1 cellular context compared by ENCODE assay signal in the genomic region with DNA sequence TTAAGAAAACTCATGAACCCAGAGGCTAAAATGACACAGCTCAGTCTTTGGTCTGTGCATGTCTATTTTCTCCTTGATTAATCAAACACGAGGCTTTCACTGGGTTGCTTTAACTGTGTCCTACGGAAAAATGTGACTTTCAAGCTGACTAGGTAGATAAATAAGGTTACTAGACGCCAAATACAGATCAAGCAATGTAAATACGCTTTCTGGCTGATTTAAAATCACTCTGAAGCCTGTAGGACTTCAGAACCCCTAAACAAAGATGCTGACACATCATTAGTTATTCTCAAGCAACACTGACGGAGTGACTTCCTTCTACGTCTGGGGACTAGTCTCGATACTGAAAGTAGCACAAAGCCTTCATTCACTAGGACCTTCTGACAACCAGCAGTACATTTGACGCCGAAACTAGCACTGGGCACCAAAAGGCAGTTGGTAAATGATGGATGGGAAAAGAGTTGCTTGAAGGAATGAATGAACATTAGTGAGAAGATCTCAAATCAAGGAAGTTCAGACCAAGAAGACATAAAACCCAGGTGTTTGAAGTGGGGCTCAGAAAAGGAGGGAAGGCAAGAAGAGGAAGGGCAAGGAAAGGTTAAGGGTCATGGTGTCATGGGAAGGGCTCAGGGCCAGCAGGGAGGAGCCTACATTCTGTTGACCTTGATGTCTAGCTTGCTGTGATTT.
TF ChIP-seq lines count a peak whose summit lies in the region.

No MANE protein-coding gene starts in this region.

TF ChIP-seq in K562, 482 proteins besides CTCF, POLR2A, EP300 and RAD21 (continued from another document):
- TF ChIP-seq POLR2B (IDR thresholded peaks at IDR 0.05; ENCODE audit: low read depth, partially characterized antibody), result no peak
- TF ChIP-seq, protein P1, sequence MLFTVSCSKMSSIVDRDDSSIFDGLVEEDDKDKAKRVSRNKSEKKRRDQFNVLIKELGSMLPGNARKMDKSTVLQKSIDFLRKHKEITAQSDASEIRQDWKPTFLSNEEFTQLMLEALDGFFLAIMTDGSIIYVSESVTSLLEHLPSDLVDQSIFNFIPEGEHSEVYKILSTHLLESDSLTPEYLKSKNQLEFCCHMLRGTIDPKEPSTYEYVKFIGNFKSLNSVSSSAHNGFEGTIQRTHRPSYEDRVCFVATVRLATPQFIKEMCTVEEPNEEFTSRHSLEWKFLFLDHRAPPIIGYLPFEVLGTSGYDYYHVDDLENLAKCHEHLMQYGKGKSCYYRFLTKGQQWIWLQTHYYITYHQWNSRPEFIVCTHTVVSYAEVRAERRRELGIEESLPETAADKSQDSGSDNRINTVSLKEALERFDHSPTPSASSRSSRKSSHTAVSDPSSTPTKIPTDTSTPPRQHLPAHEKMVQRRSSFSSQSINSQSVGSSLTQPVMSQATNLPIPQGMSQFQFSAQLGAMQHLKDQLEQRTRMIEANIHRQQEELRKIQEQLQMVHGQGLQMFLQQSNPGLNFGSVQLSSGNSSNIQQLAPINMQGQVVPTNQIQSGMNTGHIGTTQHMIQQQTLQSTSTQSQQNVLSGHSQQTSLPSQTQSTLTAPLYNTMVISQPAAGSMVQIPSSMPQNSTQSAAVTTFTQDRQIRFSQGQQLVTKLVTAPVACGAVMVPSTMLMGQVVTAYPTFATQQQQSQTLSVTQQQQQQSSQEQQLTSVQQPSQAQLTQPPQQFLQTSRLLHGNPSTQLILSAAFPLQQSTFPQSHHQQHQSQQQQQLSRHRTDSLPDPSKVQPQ (CRISPR knock-in tag; IDR thresholded peaks at IDR 0.05; ENCODE audit: borderline replicate concordance), result no peak
- TF ChIP-seq HNRNPLL (IDR thresholded peaks at IDR 0.05; ENCODE audit: low read depth, low read length, poor library complexity, severe bottlenecking), result no peak
- TF ChIP-seq NFYB (IDR thresholded peaks at IDR 0.05; ENCODE audit: extremely low read depth, insufficient read length), result no peak
- TF ChIP-seq GTF2A2 (tag; IDR thresholded peaks at IDR 0.05), result no peak
- TF ChIP-seq, protein P2, sequence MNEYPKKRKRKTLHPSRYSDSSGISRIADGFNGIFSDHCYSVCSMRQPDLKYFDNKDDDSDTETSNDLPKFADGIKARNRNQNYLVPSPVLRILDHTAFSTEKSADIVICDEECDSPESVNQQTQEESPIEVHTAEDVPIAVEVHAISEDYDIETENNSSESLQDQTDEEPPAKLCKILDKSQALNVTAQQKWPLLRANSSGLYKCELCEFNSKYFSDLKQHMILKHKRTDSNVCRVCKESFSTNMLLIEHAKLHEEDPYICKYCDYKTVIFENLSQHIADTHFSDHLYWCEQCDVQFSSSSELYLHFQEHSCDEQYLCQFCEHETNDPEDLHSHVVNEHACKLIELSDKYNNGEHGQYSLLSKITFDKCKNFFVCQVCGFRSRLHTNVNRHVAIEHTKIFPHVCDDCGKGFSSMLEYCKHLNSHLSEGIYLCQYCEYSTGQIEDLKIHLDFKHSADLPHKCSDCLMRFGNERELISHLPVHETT (CRISPR knock-in tag; conservative IDR thresholded peaks at IDR 0.05 in 1 of 2, IDR thresholded peaks at IDR 0.05 in 1 of 2), result no peak
- TF ChIP-seq, protein P3, sequence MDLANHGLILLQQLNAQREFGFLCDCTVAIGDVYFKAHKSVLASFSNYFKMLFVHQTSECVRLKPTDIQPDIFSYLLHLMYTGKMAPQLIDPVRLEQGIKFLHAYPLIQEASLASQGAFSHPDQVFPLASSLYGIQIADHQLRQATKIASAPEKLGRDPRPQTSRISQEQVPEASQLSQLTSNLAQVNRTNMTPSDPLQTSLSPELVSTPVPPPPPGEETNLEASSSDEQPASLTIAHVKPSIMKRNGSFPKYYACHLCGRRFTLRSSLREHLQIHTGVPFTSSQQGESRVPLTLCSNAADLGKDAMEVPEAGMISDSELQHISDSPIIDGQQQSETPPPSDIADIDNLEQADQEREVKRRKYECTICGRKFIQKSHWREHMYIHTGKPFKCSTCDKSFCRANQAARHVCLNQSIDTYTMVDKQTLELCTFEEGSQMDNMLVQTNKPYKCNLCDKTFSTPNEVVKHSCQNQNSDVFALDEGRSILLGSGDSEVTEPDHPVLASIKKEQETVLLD (IDR thresholded peaks at IDR 0.05), result no peak
- TF ChIP-seq, protein P4, sequence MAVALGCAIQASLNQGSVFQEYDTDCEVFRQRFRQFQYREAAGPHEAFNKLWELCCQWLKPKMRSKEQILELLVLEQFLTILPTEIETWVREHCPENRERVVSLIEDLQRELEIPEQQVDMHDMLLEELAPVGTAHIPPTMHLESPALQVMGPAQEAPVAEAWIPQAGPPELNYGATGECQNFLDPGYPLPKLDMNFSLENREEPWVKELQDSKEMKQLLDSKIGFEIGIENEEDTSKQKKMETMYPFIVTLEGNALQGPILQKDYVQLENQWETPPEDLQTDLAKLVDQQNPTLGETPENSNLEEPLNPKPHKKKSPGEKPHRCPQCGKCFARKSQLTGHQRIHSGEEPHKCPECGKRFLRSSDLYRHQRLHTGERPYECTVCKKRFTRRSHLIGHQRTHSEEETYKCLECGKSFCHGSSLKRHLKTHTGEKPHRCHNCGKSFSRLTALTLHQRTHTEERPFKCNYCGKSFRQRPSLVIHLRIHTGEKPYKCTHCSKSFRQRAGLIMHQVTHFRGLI (CRISPR knock-in tag; IDR thresholded peaks at IDR 0.05), result no peak
